In the genomic region with DNA sequence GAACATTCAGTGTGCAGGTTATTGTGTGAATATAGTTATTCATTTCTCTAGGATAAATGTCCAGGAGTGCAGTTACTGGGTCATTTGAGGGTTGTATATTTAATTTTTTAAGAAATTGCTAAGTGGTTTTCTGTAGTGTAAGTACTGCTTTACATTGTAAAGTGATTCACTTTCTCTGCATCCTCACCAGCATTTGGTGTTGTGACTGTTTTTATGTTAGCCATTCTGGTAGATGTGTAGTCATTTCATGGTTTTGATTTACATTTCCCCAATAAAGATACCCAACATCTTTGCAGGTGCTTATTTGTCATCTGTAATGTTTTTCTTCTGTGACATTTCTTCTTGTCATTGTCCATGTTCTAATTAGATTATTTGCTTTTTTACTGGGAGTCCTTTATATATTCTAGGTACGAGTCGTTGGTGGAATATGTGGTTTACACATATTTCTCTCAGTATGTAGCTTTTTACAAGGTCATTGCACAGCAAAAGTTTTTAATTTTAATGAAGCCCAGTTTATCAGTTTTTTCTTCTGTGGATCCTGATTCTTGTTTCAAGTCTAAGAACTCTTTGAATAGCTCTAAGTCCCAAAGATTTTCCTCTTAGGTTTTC, we compare ENCODE assay signal across 1 cellular context.
TF ChIP-seq lines count a peak whose summit lies in the region.

No MANE protein-coding gene starts in this region.

TF ChIP-seq in K562, 482 proteins besides CTCF, POLR2A, EP300 and RAD21 (continued from another document):
- TF ChIP-seq, protein P1, sequence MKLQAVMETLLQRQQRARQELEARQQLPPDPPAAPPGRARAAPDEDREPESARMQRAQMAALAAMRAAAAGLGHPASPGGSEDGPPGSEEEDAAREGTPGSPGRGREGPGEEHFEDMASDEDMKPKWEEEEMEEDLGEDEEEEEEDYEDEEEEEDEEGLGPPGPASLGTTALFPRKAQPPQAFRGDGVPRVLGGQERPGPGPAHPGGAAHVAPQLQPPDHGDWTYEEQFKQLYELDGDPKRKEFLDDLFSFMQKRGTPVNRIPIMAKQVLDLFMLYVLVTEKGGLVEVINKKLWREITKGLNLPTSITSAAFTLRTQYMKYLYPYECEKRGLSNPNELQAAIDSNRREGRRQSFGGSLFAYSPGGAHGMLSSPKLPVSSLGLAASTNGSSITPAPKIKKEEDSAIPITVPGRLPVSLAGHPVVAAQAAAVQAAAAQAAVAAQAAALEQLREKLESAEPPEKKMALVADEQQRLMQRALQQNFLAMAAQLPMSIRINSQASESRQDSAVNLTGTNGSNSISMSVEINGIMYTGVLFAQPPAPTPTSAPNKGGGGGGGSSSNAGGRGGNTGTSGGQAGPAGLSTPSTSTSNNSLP (IDR thresholded peaks at IDR 0.05; ENCODE audit: borderline replicate concordance, low read depth, low read length), result no peak
- no peak for TF ChIP-seq MCM5 (IDR thresholded peaks at IDR 0.05; ENCODE audit: low read depth)
TF ChIP-seq in K562: peak in this region for 1.
